In the genomic region with DNA sequence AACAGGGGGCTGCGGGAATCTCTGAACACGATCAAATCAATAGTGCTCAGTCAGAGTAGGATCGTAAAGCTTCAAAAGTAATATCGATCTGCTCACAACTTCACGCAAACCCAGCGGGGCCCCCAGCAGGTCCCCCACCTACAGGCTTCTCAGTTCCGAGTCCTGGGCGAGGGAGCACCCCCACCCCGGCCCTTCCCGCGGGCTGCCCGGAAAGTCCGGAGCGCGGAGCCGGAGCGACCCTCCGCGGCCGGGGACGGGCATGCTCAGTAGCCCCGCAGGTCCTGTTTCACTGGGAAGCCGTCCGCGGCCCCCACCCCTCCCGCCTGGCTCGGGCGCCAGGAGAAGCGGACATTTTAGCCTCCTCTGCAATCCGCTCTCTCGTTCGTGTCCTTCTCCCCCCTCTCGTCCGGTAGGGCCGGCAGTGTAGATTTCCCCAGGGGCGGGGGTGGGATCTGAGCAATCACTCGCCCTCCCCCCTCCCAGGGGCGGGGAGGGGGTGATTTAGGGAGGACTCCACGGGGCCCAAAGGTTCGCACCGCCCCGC, we compare ENCODE assay signal across 1 cellular context.
A peak's percentile ranks its signal among the peaks of the same experiment; 100 is the strongest.
TF ChIP-seq lines count a peak whose summit lies in the region.

No MANE protein-coding gene starts in this region.

TF ChIP-seq in K562, 482 proteins besides CTCF, POLR2A, EP300 and RAD21 (continued from another document and continues in another):
- TF ChIP-seq, protein P1, sequence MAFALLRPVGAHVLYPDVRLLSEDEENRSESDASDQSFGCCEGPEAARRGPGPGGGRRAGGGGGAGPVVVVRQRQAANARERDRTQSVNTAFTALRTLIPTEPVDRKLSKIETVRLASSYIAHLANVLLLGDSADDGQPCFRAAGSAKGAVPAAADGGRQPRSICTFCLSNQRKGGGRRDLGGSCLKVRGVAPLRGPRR (CRISPR knock-in tag; IDR thresholded peaks at IDR 0.05), result no peak
- TF ChIP-seq BCOR (IDR thresholded peaks at IDR 0.05) (no peak), FOXM1 (IDR thresholded peaks at IDR 0.05; ENCODE audit: low read depth) (peak; percentile 81), FOXM1 (CRISPR knock-in tag; IDR thresholded peaks at IDR 0.05; ENCODE audit: low read depth) (no peak), PHB2 (IDR thresholded peaks at IDR 0.05; ENCODE audit: low read depth) (no peak), ZBTB7A (IDR thresholded peaks at IDR 0.05; ENCODE audit: borderline replicate concordance, control insufficient read depth, low read depth, low read length) (peak; percentile 93), ATF7 (IDR thresholded peaks at IDR 0.05) (peak; percentile 7; the same call in 1 of the 2 replicates), SP1 (CRISPR knock-in tag; IDR thresholded peaks at IDR 0.05) (peak; percentile 82), SAFB (IDR thresholded peaks at IDR 0.05; ENCODE audit: borderline replicate concordance, low read depth, low read length) (peak; percentile 55; the same call in 1 of the 2 replicates), MIER1 (IDR thresholded peaks at IDR 0.05; ENCODE audit: low read depth) (no peak), ZNF253 (CRISPR knock-in tag; conservative IDR thresholded peaks at IDR 0.05) (no peak), RBM34 (IDR thresholded peaks at IDR 0.05; ENCODE audit: borderline replicate concordance, insufficient read depth, low read length) (no peak), FUS (optimal IDR thresholded peaks at IDR 0.05; ENCODE audit: low read depth, low read length) (no peak), POLR2G (IDR thresholded peaks at IDR 0.05; ENCODE audit: low read depth, low read length) (peak; percentile 71), ZSCAN29 (IDR thresholded peaks at IDR 0.05) (peak; percentile 61; the same call in 1 of the 2 replicates), CBX2 (IDR thresholded peaks at IDR 0.05; ENCODE audit: insufficient read depth, low read length, poor library complexity, severe bottlenecking) (no peak), HNRNPH1 (optimal IDR thresholded peaks at IDR 0.05; ENCODE audit: low read depth, low read length) (no peak), NEUROD1 (IDR thresholded peaks at IDR 0.05; ENCODE audit: borderline replicate concordance, low read depth, low read length, partially characterized antibody) (peak; percentile 99), HNRNPL (IDR thresholded peaks at IDR 0.05; ENCODE audit: low read depth, low read length) (0 out of 2 replicates have a peak, but pooled peaks have one; percentile 27), ZC3H8 (IDR thresholded peaks at IDR 0.05) (no peak), GABPB2 (CRISPR knock-in tag; conservative IDR thresholded peaks at IDR 0.05) (no peak), KDM1A (IDR thresholded peaks at IDR 0.05) (no peak; a peak in 1 of 4 replicates), U2AF2 (optimal IDR thresholded peaks at IDR 0.05; ENCODE audit: low read depth, low read length) (no peak), ZNF436 (CRISPR knock-in tag; IDR thresholded peaks at IDR 0.05) (no peak), ZNF830 (CRISPR knock-in tag; IDR thresholded peaks at IDR 0.05) (0 out of 2 replicates have a peak, but pooled peaks have one; percentile 41), KDM5B (IDR thresholded peaks at IDR 0.05; ENCODE audit: insufficient replicate concordance, low read depth, low read length) (peak; percentile 43), ESRRA (IDR thresholded peaks at IDR 0.05; ENCODE audit: borderline replicate concordance, low read depth) (no peak; the same call in 1 of the 2 replicates), RBM14 (IDR thresholded peaks at IDR 0.05; ENCODE audit: borderline replicate concordance, insufficient read depth, low read depth, low read length) (no peak), CREB1 (IDR thresholded peaks at IDR 0.05) (no peak; the same call in 1 of the 2 replicates), CREB1 (CRISPR knock-in tag; IDR thresholded peaks at IDR 0.05) (0 out of 2 replicates have a peak, but pooled peaks have one; percentile 18), ZNF3 (CRISPR knock-in tag; IDR thresholded peaks at IDR 0.05) (no peak), EGR1 (conservative IDR thresholded peaks at IDR 0.05) (peak; percentile 66), TAF9B (IDR thresholded peaks at IDR 0.05; ENCODE audit: partially characterized antibody) (peak; percentile 50), ZNF324 (CRISPR knock-in tag; IDR thresholded peaks at IDR 0.05) (no peak), ZFP36 (IDR thresholded peaks at IDR 0.05; ENCODE audit: low read depth, low read length, partially characterized antibody) (no peak), FOXJ2 (tag; IDR thresholded peaks at IDR 0.05) (no peak), GTF2E2 (tag; IDR thresholded peaks at IDR 0.05) (peak; percentile 94), TOE1 (IDR thresholded peaks at IDR 0.05; ENCODE audit: borderline replicate concordance) (peak; percentile 90), TOE1 (CRISPR knock-in tag; IDR thresholded peaks at IDR 0.05; ENCODE audit: borderline replicate concordance, low read depth) (no peak; the same call in 1 of the 2 replicates), NR3C1 (CRISPR knock-in tag; IDR thresholded peaks at IDR 0.05) (no peak), NRF1 (conservative IDR thresholded peaks at IDR 0.05 in 1 of 2, IDR thresholded peaks at IDR 0.05 in 1 of 2) (peak; percentile 76 to 83), DDX20 (tag; IDR thresholded peaks at IDR 0.05; ENCODE audit: low read depth) (no peak), PCBP2 (IDR thresholded peaks at IDR 0.05; ENCODE audit: low read depth, low read length, poor library complexity, severe bottlenecking) (no peak), CAMTA2 (CRISPR knock-in tag; conservative IDR thresholded peaks at IDR 0.05) (no peak)
- TF ChIP-seq, protein P2, sequence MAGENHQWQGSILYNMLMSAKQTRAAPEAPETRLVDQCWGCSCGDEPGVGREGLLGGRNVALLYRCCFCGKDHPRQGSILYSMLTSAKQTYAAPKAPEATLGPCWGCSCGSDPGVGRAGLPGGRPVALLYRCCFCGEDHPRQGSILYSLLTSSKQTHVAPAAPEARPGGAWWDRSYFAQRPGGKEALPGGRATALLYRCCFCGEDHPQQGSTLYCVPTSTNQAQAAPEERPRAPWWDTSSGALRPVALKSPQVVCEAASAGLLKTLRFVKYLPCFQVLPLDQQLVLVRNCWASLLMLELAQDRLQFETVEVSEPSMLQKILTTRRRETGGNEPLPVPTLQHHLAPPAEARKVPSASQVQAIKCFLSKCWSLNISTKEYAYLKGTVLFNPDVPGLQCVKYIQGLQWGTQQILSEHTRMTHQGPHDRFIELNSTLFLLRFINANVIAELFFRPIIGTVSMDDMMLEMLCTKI (IDR thresholded peaks at IDR 0.05; ENCODE audit: partially characterized antibody), result no peak
- TF ChIP-seq, protein P3, sequence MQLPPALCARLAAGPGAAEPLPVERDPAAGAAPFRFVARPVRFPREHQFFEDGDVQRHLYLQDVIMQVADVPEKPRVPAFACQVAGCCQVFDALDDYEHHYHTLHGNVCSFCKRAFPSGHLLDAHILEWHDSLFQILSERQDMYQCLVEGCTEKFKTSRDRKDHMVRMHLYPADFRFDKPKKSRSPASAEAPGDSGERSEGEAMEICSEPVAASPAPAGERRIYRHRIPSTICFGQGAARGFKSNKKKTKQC (CRISPR knock-in tag; IDR thresholded peaks at IDR 0.05), result peak; percentile 53
- TF ChIP-seq, protein P4, sequence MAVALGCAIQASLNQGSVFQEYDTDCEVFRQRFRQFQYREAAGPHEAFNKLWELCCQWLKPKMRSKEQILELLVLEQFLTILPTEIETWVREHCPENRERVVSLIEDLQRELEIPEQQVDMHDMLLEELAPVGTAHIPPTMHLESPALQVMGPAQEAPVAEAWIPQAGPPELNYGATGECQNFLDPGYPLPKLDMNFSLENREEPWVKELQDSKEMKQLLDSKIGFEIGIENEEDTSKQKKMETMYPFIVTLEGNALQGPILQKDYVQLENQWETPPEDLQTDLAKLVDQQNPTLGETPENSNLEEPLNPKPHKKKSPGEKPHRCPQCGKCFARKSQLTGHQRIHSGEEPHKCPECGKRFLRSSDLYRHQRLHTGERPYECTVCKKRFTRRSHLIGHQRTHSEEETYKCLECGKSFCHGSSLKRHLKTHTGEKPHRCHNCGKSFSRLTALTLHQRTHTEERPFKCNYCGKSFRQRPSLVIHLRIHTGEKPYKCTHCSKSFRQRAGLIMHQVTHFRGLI (CRISPR knock-in tag; IDR thresholded peaks at IDR 0.05), result no peak
- TF ChIP-seq, protein P5, sequence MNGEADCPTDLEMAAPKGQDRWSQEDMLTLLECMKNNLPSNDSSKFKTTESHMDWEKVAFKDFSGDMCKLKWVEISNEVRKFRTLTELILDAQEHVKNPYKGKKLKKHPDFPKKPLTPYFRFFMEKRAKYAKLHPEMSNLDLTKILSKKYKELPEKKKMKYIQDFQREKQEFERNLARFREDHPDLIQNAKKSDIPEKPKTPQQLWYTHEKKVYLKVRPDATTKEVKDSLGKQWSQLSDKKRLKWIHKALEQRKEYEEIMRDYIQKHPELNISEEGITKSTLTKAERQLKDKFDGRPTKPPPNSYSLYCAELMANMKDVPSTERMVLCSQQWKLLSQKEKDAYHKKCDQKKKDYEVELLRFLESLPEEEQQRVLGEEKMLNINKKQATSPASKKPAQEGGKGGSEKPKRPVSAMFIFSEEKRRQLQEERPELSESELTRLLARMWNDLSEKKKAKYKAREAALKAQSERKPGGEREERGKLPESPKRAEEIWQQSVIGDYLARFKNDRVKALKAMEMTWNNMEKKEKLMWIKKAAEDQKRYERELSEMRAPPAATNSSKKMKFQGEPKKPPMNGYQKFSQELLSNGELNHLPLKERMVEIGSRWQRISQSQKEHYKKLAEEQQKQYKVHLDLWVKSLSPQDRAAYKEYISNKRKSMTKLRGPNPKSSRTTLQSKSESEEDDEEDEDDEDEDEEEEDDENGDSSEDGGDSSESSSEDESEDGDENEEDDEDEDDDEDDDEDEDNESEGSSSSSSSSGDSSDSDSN (IDR thresholded peaks at IDR 0.05; ENCODE audit: borderline replicate concordance in 1 of 2, low read depth in 2 of 2, low read length in 2 of 2), result peak in 1 of 2 experiments; percentile 65; a peak in 1 of 4 replicates
- TF ChIP-seq, protein P6, sequence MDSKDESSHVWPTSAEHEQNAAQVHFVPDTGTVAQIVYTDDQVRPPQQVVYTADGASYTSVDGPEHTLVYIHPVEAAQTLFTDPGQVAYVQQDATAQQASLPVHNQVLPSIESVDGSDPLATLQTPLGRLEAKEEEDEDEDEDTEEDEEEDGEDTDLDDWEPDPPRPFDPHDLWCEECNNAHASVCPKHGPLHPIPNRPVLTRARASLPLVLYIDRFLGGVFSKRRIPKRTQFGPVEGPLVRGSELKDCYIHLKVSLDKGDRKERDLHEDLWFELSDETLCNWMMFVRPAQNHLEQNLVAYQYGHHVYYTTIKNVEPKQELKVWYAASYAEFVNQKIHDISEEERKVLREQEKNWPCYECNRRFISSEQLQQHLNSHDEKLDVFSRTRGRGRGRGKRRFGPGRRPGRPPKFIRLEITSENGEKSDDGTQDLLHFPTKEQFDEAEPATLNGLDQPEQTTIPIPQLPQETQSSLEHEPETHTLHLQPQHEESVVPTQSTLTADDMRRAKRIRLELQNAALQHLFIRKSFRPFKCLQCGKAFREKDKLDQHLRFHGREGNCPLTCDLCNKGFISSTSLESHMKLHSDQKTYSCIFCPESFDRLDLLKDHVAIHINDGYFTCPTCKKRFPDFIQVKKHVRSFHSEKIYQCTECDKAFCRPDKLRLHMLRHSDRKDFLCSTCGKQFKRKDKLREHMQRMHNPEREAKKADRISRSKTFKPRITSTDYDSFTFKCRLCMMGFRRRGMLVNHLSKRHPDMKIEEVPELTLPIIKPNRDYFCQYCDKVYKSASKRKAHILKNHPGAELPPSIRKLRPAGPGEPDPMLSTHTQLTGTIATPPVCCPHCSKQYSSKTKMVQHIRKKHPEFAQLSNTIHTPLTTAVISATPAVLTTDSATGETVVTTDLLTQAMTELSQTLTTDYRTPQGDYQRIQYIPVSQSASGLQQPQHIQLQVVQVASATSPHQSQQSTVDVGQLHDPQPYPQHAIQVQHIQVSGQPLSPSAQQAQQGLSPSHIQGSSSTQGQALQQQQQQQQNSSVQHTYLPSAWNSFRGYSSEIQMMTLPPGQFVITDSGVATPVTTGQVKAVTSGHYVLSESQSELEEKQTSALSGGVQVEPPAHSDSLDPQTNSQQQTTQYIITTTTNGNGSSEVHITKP (IDR thresholded peaks at IDR 0.05; ENCODE audit: partially characterized antibody), result peak; percentile 52
- TF ChIP-seq, protein P7, sequence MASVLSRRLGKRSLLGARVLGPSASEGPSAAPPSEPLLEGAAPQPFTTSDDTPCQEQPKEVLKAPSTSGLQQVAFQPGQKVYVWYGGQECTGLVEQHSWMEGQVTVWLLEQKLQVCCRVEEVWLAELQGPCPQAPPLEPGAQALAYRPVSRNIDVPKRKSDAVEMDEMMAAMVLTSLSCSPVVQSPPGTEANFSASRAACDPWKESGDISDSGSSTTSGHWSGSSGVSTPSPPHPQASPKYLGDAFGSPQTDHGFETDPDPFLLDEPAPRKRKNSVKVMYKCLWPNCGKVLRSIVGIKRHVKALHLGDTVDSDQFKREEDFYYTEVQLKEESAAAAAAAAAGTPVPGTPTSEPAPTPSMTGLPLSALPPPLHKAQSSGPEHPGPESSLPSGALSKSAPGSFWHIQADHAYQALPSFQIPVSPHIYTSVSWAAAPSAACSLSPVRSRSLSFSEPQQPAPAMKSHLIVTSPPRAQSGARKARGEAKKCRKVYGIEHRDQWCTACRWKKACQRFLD (CRISPR knock-in tag; IDR thresholded peaks at IDR 0.05), result no peak
- TF ChIP-seq, protein P8, sequence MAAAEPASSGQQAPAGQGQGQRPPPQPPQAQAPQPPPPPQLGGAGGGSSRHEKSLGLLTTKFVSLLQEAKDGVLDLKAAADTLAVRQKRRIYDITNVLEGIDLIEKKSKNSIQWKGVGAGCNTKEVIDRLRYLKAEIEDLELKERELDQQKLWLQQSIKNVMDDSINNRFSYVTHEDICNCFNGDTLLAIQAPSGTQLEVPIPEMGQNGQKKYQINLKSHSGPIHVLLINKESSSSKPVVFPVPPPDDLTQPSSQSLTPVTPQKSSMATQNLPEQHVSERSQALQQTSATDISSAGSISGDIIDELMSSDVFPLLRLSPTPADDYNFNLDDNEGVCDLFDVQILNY (CRISPR knock-in tag; IDR thresholded peaks at IDR 0.05), result 0 out of 2 replicates have a peak, but pooled peaks have one; percentile 21
- TF ChIP-seq, protein P9, sequence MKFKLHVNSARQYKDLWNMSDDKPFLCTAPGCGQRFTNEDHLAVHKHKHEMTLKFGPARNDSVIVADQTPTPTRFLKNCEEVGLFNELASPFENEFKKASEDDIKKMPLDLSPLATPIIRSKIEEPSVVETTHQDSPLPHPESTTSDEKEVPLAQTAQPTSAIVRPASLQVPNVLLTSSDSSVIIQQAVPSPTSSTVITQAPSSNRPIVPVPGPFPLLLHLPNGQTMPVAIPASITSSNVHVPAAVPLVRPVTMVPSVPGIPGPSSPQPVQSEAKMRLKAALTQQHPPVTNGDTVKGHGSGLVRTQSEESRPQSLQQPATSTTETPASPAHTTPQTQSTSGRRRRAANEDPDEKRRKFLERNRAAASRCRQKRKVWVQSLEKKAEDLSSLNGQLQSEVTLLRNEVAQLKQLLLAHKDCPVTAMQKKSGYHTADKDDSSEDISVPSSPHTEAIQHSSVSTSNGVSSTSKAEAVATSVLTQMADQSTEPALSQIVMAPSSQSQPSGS (CRISPR knock-in tag; IDR thresholded peaks at IDR 0.05), result no peak
- TF ChIP-seq, protein P10, sequence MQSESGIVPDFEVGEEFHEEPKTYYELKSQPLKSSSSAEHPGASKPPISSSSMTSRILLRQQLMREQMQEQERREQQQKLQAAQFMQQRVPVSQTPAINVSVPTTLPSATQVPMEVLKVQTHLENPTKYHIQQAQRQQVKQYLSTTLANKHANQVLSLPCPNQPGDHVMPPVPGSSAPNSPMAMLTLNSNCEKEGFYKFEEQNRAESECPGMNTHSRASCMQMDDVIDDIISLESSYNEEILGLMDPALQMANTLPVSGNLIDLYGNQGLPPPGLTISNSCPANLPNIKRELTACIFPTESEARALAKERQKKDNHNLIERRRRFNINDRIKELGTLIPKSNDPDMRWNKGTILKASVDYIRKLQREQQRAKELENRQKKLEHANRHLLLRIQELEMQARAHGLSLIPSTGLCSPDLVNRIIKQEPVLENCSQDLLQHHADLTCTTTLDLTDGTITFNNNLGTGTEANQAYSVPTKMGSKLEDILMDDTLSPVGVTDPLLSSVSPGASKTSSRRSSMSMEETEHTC (IDR thresholded peaks at IDR 0.05), result no peak
